Comparison of ENCODE assay signal across 16 cellular contexts in genomic region chr2:108570416-108570815, GRCh38. TPM values are rescaled to one million over a fixed set of nuclear protein-coding genes. Genes with fewer than 3 reads are reported as not detected.
DNase-seq lines count a peak whose midpoint lies in the region; ATAC-seq and TF ChIP-seq lines count a peak whose summit lies in the region.
"Had no signal": no experiment of that assay in that cellular context is flagged by ENCODE, and none has a peak within 500 bp of the region (broad histone marks: within the 10 kb centered on the region; RNA-seq: fewer than 3 reads in every experiment).

No MANE protein-coding gene starts in this region.

- H3K4me3 ChIP-seq in Panc1 (ENCODE audit: low read depth in 2 of 2, low read length in 2 of 2) (no peak overlapping the region), epithelial cell of esophagus (ENCODE audit: low read length) (no peak overlapping the region)

- no peak overlapping the region for H3K27ac ChIP-seq in Panc1 (ENCODE audit: low read length)
- H3K27ac ChIP-seq: C4-2B, RWPE1 had no signal

- H3K27me3 ChIP-seq in Panc1 (ENCODE audit: control insufficient read depth, insufficient read depth, low read length), result no peaks in the 10 kb centered on the region

- peaks cover 45% of the 10 kb centered on the region for H3K4me1 ChIP-seq in Panc1 (ENCODE audit: control insufficient read depth, insufficient read depth, low read length)

- in situ Hi-C loops in Panc1 (cut with HindIII; ENCODE audit: low pct_unique_long_range_greater_than_20kb, low sequenced_read_pairs), result loop anchor here (25.0 kb wide), 1 partner anchor 108 kb away; no protein-coding TSS in a partner anchor

- POLR2A ChIA-PET in Panc1 (lab: Charles Lee), result no interaction called here

- H3K36me3 ChIP-seq in Panc1 (ENCODE audit: control insufficient read depth, insufficient read depth, low read length), result no peaks in the 10 kb centered on the region

- H3K9me3 ChIP-seq in Panc1 (ENCODE audit: control insufficient read depth, insufficient read depth, low read depth, low read length), result no peaks in the 10 kb centered on the region

- intact Hi-C loops in Panc1 (cut with micrococcal nuclease; ENCODE audit: unreplicated experiment), result no loop called here

- TF ChIP-seq CTCF in Panc1 (IDR thresholded peaks at IDR 0.05) (no peak), epithelial cell of esophagus (IDR thresholded peaks at IDR 0.05; ENCODE audit: insufficient read depth, low read depth, low read length, missing control alignments) (no peak), omental fat pad (IDR thresholded peaks at IDR 0.05) (no peak)

- peak; percentile 63; the same call in 1 of the 2 replicates for ATAC-seq in Panc1
- ATAC-seq in omental fat pad (ENCODE audit: low FRiP score), result peak; percentile 84
- ATAC-seq in GM18907 (IDR thresholded peaks at IDR 0.05; ENCODE audit: unreplicated experiment), result no peak

- CTCF ChIA-PET in Panc1 (lab: Charles Lee), result no interaction called here

- no TSS peak for BruUV-seq in Panc1 (replicated peaks; lab: Mats Ljungman, UMichigan)

- DNase-seq in EL (peak; percentile 45), Panc1 (ENCODE audit: low read depth, low spot score) (no peak), epithelial cell of esophagus (ENCODE audit: low read depth) (peak; percentile 64), omental fat pad (ENCODE audit: low spot score) (no peak), anterior cingulate cortex (lab: John Stamatoyannopoulos, UW) (no peak), activated gamma-delta T cell treated with Interleukin-2 at 50 U/mL for 16 hours (no peak)
- no peak for DNase-seq in activated naive CD4-positive, alpha-beta T cell treated with Interleukin-2 at 50 U/mL for 16 hours
- DNase-seq: activated naive CD8-positive, alpha-beta T cell treated with anti-CD3 and anti-CD28 coated beads for 36 hours; effector CD4-positive, alpha-beta T cell; hippocampal formation; NCI-H1048; stimulated activated CD4-positive, alpha-beta T cell treated with anti-CD3 and anti-CD28 coated beads, Interleukin-2, amount 100 ng/mL, for 48 hours; stimulated activated naive CD4-positive, alpha-beta T cell had no signal

RNA-seq across cellular contexts. Expression of gene LIMS1, which starts 36.1 kb away (rescaled TPM):
- total RNA-seq in Panc1 (2021; ENCODE audit: unreplicated experiment) (101 TPM), omental fat pad (100 to 1,000 TPM in 3 of 4 donors, 10 to 100 TPM in 1; 69.4 to 175 (median 155) TPM)
- 84.4 TPM for polyA plus RNA-seq in Panc1 (2012; ENCODE audit: insufficient read length)

Comparison
In these comparisons a context has a peak if more than half of its experiments do, and no peak if none do; other contexts are left out.
1. DNase-seq: peak in EL (single experiment) and epithelial cell of esophagus (single experiment); none in Panc1 (single experiment), omental fat pad (single experiment), anterior cingulate cortex (0 of 58), activated gamma-delta T cell treated with Interleukin-2 at 50 U/mL for 16 hours (single experiment) and activated naive CD4-positive, alpha-beta T cell treated with Interleukin-2 at 50 U/mL for 16 hours (single experiment).